Comparison of ENCODE assay signal across 19 cellular contexts in genomic region chr2:109280804-109281203, GRCh38.
DNase-seq lines count a peak whose midpoint lies in the region; ATAC-seq and TF ChIP-seq lines count a peak whose summit lies in the region.
"Had no signal": no experiment of that assay in that cellular context is flagged by ENCODE, and none has a peak within 500 bp of the region (broad histone marks: within the 10 kb centered on the region; RNA-seq: fewer than 3 reads in every experiment).

No MANE protein-coding gene starts in this region.

- POLR2A ChIA-PET in IMR-90 (lab: Charles Lee; ENCODE audit: unreplicated experiment), result no interaction called here

- H3K27ac ChIP-seq in BLaER1 treated with 17β-estradiol and CSF1 and Interleukin-3, amounts not matched to agents 10 nM and 100 nM, result no peak overlapping the region
- no peak overlapping the region for H3K27ac ChIP-seq in IMR-90 (ENCODE audit: insufficient read depth, low read length)
- no peak overlapping the region for H3K27ac ChIP-seq in adrenal gland
- H3K27ac ChIP-seq: cardiac muscle cell, gastroesophageal sphincter had no signal

- peaks cover 64 to 99% (median 88%) of the 10 kb centered on the region in 10 experiments for H3K4me1 ChIP-seq in BLaER1 treated with 17β-estradiol and CSF1 and Interleukin-3, amounts not matched to agents 10 nM and 100 nM
- H3K4me1 ChIP-seq in IMR-90 (ENCODE audit: control insufficient read depth, insufficient read depth, low read length) (peaks cover 34% of the 10 kb centered on the region), adrenal gland (replicated peaks in 1 of 2) (peaks cover 10 to 24% of the 10 kb centered on the region in 2 donors)

- ATAC-seq in IMR-90 (ENCODE audit: low read depth), result no peak
- ATAC-seq in GM18861 (IDR thresholded peaks at IDR 0.05; ENCODE audit: unreplicated experiment), result no peak
- ATAC-seq in HG03460 (IDR thresholded peaks at IDR 0.05; ENCODE audit: unreplicated experiment), result no peak
- ATAC-seq: gastroesophageal sphincter; stimulated activated naive B cell treated with anti-CD40 and anti-IgM and Interleukin-4, amounts not matched to agents 10 μg/mL and 1 μg/mL and 100 μg/mL, for 72 hours had no signal

- no peak for TF ChIP-seq RAD21 in IMR-90 (IDR thresholded peaks at IDR 0.05; ENCODE audit: low read length)

- H3K23ac ChIP-seq in IMR-90 (ENCODE audit: low read depth, low read length), result no peak overlapping the region

- H2BK15ac ChIP-seq in IMR-90 (ENCODE audit: low read depth, low read length), result no peak overlapping the region; the same call in 2 of the 3 replicates

- TF ChIP-seq CTCF in IMR-90 (conservative IDR thresholded peaks at IDR 0.05; ENCODE audit: low read depth, low read length), result no peak
- peak in 1 of 6 experiments; percentile 12 for TF ChIP-seq CTCF in adrenal gland (IDR thresholded peaks at IDR 0.05)
- TF ChIP-seq CTCF in kidney epithelial cell (IDR thresholded peaks at IDR 0.05; ENCODE audit: insufficient read depth, low read length, poor library complexity, severe bottlenecking), result peak; percentile 6

- peak overlapping the region in 10 of 11 experiments; percentile 13 to 72 (median 33); a peak in 15 of 22 replicates for H3K4me2 ChIP-seq in BLaER1 treated with 17β-estradiol and CSF1 and Interleukin-3, amounts not matched to agents 10 nM and 100 nM
- H3K4me2 ChIP-seq in IMR-90 (ENCODE audit: low read depth, low read length), result no peak overlapping the region

- H3K9ac ChIP-seq in BLaER1 treated with 17β-estradiol and CSF1 and Interleukin-3, amounts not matched to agents 10 nM and 100 nM, result no peak overlapping the region
- H3K9ac ChIP-seq in IMR-90 (ENCODE audit: low read depth, low read length), result no peak overlapping the region

- H3K9me1 ChIP-seq in IMR-90 (ENCODE audit: insufficient read depth, low read length), result peaks cover 38% of the 10 kb centered on the region

- H4K5ac ChIP-seq in IMR-90 (ENCODE audit: low read depth, low read length), result no peak overlapping the region

- in situ Hi-C loops in IMR-90 (cut with MboI; ENCODE audit: low sequenced_read_pairs), result no loop called here

- BruUV-seq in IMR-90 (replicated peaks; lab: Mats Ljungman, UMichigan), result no TSS peak

- H2AK5ac ChIP-seq in IMR-90 (ENCODE audit: low read depth, low read length), result 0 out of 2 replicates have a peak overlapping the region, but pooled peaks have one; percentile 13

- dilution Hi-C loops in IMR-90 (cut with HindIII; ENCODE audit: low sequenced_read_pairs, unreplicated experiment), result no loop called here

- no peak overlapping the region for H2BK5ac ChIP-seq in IMR-90 (ENCODE audit: low read depth, low read length, poor library complexity, severe bottlenecking)

- intact Hi-C loops in IMR-90 (cut with micrococcal nuclease), result no loop called here
- intact Hi-C loops in adrenal gland (cut with DNase I), result no loop called here

- H3K36me3 ChIP-seq in BLaER1 treated with 17β-estradiol and CSF1 and Interleukin-3, amounts not matched to agents 10 nM and 100 nM, result no peaks in the 10 kb centered on the region
- H3K36me3 ChIP-seq in IMR-90 (ENCODE audit: control insufficient read depth, insufficient read depth, low read length) (no peaks in the 10 kb centered on the region), adrenal gland (replicated peaks in 1 of 2) (no peaks in the 10 kb centered on the region), kidney epithelial cell (ENCODE audit: control insufficient read depth, insufficient read depth, low read length) (no peaks in the 10 kb centered on the region)
- H3K36me3 ChIP-seq: cardiac muscle cell, gastroesophageal sphincter had no signal

- peaks cover 50 to 100% (median 83%) of the 10 kb centered on the region in 11 experiments; a peak in 21 of 22 replicates for H4K20me1 ChIP-seq in BLaER1 treated with 17β-estradiol and CSF1 and Interleukin-3, amounts not matched to agents 10 nM and 100 nM
- H4K20me1 ChIP-seq in IMR-90 (ENCODE audit: insufficient read depth, low read length), result peaks cover 94% of the 10 kb centered on the region

- no peak overlapping the region; the same call in 1 of the 2 replicates for H3K4ac ChIP-seq in IMR-90 (ENCODE audit: low read depth, low read length)

- H3K14ac ChIP-seq in IMR-90 (replicated peaks; ENCODE audit: low read depth, low read length), result no peak overlapping the region

- no peak overlapping the region for H3K56ac ChIP-seq in IMR-90 (ENCODE audit: extremely low read depth, insufficient read depth, low read length)

- H2AK9ac ChIP-seq in IMR-90 (replicated peaks; ENCODE audit: low read depth, low read length, poor library complexity), result no peak overlapping the region

- no peak overlapping the region for H2AFZ ChIP-seq in IMR-90 (replicated peaks; ENCODE audit: low read length, poor library complexity)

- DNase-seq in IMR-90, result no peak
- peak in 5 of 7 donors; percentile 23 to 76 (median 29) for DNase-seq in adrenal gland
- DNase-seq in kidney epithelial cell (ENCODE audit: low read depth), result no peak
- no peak for DNase-seq in cortex of kidney (lab: John Stamatoyannopoulos, UW)
- DNase-seq in activated CD4-positive, alpha-beta T cell treated with anti-CD3 and anti-CD28 coated beads, Interleukin-2, amount 50 U/mL, for 4 hours, result no peak
- DNase-seq: activated naive CD4-positive, alpha-beta T cell treated with anti-CD3 and anti-CD28 coated beads, Interleukin-2, amount 50 U/mL, for 16 hours; activated T-cell treated with anti-CD3 and anti-CD28 coated beads for 4 hours; immature natural killer cell; midbrain; NCI-H146; occipital lobe; small intestine; stimulated activated naive B cell treated with anti-CD40 and anti-IgM and Interleukin-4, amounts not matched to agents 10 μg/mL and 1 μg/mL and 100 μg/mL, for 72 hours; trophoblast cell had no signal

- no peak overlapping the region for H3K18ac ChIP-seq in IMR-90 (ENCODE audit: low read depth, low read length)

- 0 out of 2 replicates have a peak overlapping the region, but pooled peaks have one; percentile 3 for H4K91ac ChIP-seq in IMR-90 (ENCODE audit: insufficient read depth, low read depth, low read length)

- no peak overlapping the region for H4K8ac ChIP-seq in IMR-90 (ENCODE audit: low read depth in 2 of 2, low read length in 2 of 2)

- H3K9me3 ChIP-seq in BLaER1 treated with 17β-estradiol and CSF1 and Interleukin-3, amounts not matched to agents 10 nM and 100 nM (replicated peaks in 1 of 11), result no peaks in the 10 kb centered on the region
- H3K9me3 ChIP-seq in IMR-90 (ENCODE audit: control insufficient read depth, insufficient read depth, low read length) (no peaks in the 10 kb centered on the region), adrenal gland (replicated peaks in 1 of 3) (no peaks in the 10 kb centered on the region)
- H3K9me3 ChIP-seq: gastroesophageal sphincter had no signal

- H3K79me1 ChIP-seq in IMR-90 (ENCODE audit: low read depth in 1 of 2, low read length in 2 of 2), result peaks cover 41 to 98% of the 10 kb centered on the region in 2 experiments

- no peak overlapping the region for H2BK120ac ChIP-seq in IMR-90 (ENCODE audit: low read depth, low read length)

- WGBS in IMR-90 (ENCODE audit: extremely low coverage in 2 of 2, insufficient read length in 1 of 2), 2 experiments, result 79% methylated on average over 5 of the region's 7 CpGs; no CpG with 5 or more reads in 1 of the 2 experiments
- WGBS in adrenal gland, 4 donors, result 74 to 77% (median 75%) methylated on average over 7 of the region's 7 CpGs

- no peak overlapping the region; the same call in 1 of the 2 replicates for H2BK20ac ChIP-seq in IMR-90 (ENCODE audit: low read depth, low read length)

- H3K27me3 ChIP-seq in BLaER1 treated with 17β-estradiol and CSF1 and Interleukin-3, amounts not matched to agents 10 nM and 100 nM, result no peaks in the 10 kb centered on the region
- H3K27me3 ChIP-seq in IMR-90 (ENCODE audit: control insufficient read depth, insufficient read depth, low read length) (no peaks in the 10 kb centered on the region), adrenal gland (no peaks in the 10 kb centered on the region), kidney epithelial cell (ENCODE audit: control insufficient read depth, insufficient read depth, low read length) (no peaks in the 10 kb centered on the region)
- H3K27me3 ChIP-seq: cardiac muscle cell, gastroesophageal sphincter had no signal

- no peak overlapping the region for H3K4me3 ChIP-seq in BLaER1 treated with 17β-estradiol and CSF1 and Interleukin-3, amounts not matched to agents 10 nM and 100 nM
- H3K4me3 ChIP-seq in IMR-90 (ENCODE audit: insufficient read depth, low read depth, low read length) (no peak overlapping the region), adrenal gland (no peak overlapping the region), kidney epithelial cell (ENCODE audit: low read depth, low read length) (no peak overlapping the region)
- H3K4me3 ChIP-seq: cardiac muscle cell, gastroesophageal sphincter had no signal

- CTCF ChIA-PET in IMR-90 (lab: Yijun Ruan, JAX), result interaction anchor here (0.6 kb wide), 1 partner anchor 325 kb away, joined by 3 read pairs; no protein-coding TSS in a partner anchor

- TF ChIP-seq POLR2A in IMR-90 (IDR thresholded peaks at IDR 0.05; ENCODE audit: low read depth, low read length) (no peak), adrenal gland (IDR thresholded peaks at IDR 0.05) (no peak)

TF ChIP-seq in IMR-90, 13 proteins besides CTCF, POLR2A, EP300 and RAD21:
- no peak for TF ChIP-seq MAZ (IDR thresholded peaks at IDR 0.05; ENCODE audit: borderline replicate concordance, low read depth, low read length)
TF ChIP-seq in IMR-90: peak in this region for 0.

Comparison
In these comparisons a context has a peak if more than half of its experiments do, and no peak if none do; other contexts are left out.
1. DNase-seq: peak in adrenal gland (5 of 7); none in IMR-90 (single experiment), kidney epithelial cell (single experiment), cortex of kidney (single experiment) and activated CD4-positive, alpha-beta T cell treated with anti-CD3 and anti-CD28 coated beads, Interleukin-2, amount 50 U/mL, for 4 hours (0 of 2).